ENCODE assay signal across 10 cellular contexts in genomic region chr12:9740109-9740750, GRCh38. TPM values are rescaled to one million over a fixed set of nuclear protein-coding genes. Genes with fewer than 3 reads are reported as not detected.
DNase-seq lines count a peak whose midpoint lies in the region; ATAC-seq and TF ChIP-seq lines count a peak whose summit lies in the region.
"Had no signal": no experiment of that assay in that cellular context is flagged by ENCODE, and none has a peak within 500 bp of the region (broad histone marks: within the 10 kb centered on the region; RNA-seq: fewer than 3 reads in every experiment).

No MANE protein-coding gene starts in this region.

- H3K4me3 ChIP-seq in thoracic aorta: peak overlapping the region; percentile 65

- H3K9me3 ChIP-seq in thoracic aorta: no peaks in the 10 kb centered on the region

- H3K27me3 Mint-ChIP-seq in activated CD8-positive, alpha-beta memory T cell treated with anti-CD3 and anti-CD28 coated beads, Interleukin-2, amount 10 ng/mL, durations not matched to agents 7 days and 5 days: no peaks in the 10 kb centered on the region
- no peaks in the 10 kb centered on the region for H3K27me3 Mint-ChIP-seq in activated CD4-positive, alpha-beta memory T cell treated with anti-CD3 and anti-CD28 coated beads for 36 hours

- H3K4me1 ChIP-seq in thoracic aorta (ENCODE audit: control insufficient read depth in 1 of 2, low read depth in 2 of 2): no peaks in the 10 kb centered on the region

- CTCF ChIA-PET in activated CD8-positive, alpha-beta memory T cell treated with anti-CD3 and anti-CD28 coated beads, Interleukin-2, amount 10 ng/mL, durations not matched to agents 7 days and 5 days (lab: Charles Lee): interaction anchor here (3.1 to 7.4 kb wide), 2 partner anchors 16 to 32 kb away, joined by 11 to 108 read pairs; partner anchors contain the start of gene CD69
- CTCF ChIA-PET in activated CD4-positive, alpha-beta memory T cell treated with anti-CD3 and anti-CD28 coated beads for 36 hours (lab: Charles Lee): interaction anchor here (4.0 kb wide), 1 partner anchor 11 kb away, joined by 41 read pairs; no protein-coding TSS in a partner anchor

- TF ChIP-seq CTCF in thoracic aorta (IDR thresholded peaks at IDR 0.05): no peak

- peak overlapping the region; percentile 60 for H3K4me3 Mint-ChIP-seq in activated CD8-positive, alpha-beta memory T cell treated with anti-CD3 and anti-CD28 coated beads, Interleukin-2, amount 10 ng/mL, durations not matched to agents 7 days and 5 days
- H3K4me3 Mint-ChIP-seq in activated CD4-positive, alpha-beta memory T cell treated with anti-CD3 and anti-CD28 coated beads for 36 hours: peak overlapping the region; percentile 40

- H3K4me1 Mint-ChIP-seq in activated CD8-positive, alpha-beta memory T cell treated with anti-CD3 and anti-CD28 coated beads, Interleukin-2, amount 10 ng/mL, durations not matched to agents 7 days and 5 days: peaks cover 78% of the 10 kb centered on the region
- peaks cover 73% of the 10 kb centered on the region for H3K4me1 Mint-ChIP-seq in activated CD4-positive, alpha-beta memory T cell treated with anti-CD3 and anti-CD28 coated beads for 36 hours (ENCODE audit: low read depth)

- peak; percentile 56 for DNase-seq in activated CD8-positive, alpha-beta memory T cell treated with anti-CD3 and anti-CD28 coated beads, Interleukin-2, amount 10 ng/mL, durations not matched to agents 7 days and 5 days
- no peak for DNase-seq in activated CD8-positive, alpha-beta memory T cell treated with anti-CD3 and anti-CD28 coated beads, Interleukin-2, amount 50 U/mL, for 4 hours
- no peak for DNase-seq in activated CD4-positive, alpha-beta memory T cell treated with anti-CD3 and anti-CD28 coated beads for 36 hours
- no peak for DNase-seq in left cardiac atrium
- DNase-seq in thoracic aorta (ENCODE audit: low spot score): no peak
- no peak for DNase-seq in NK-92 treated with Interleukin-12 subunit alpha and Interleukin-12 subunit beta, amount 100 ng/mL, for 24 hours (lab: John Stamatoyannopoulos, UW)
- DNase-seq in posterior cingulate gyrus: no peak
- DNase-seq: AML-193; stimulated activated CD4-positive, alpha-beta T cell treated with anti-CD3 and anti-CD28 coated beads, Interleukin-4, amount 100 ng/mL, for 4 hours had no signal

- intact Hi-C loops in activated CD4-positive, alpha-beta memory T cell treated with anti-CD3 and anti-CD28 coated beads for 36 hours (cut with micrococcal nuclease): loop anchor here (2.0 to 10.0 kb wide), 4 partner anchors 33 to 805 kb away; partner anchors contain the start of gene GABARAPL1
- intact Hi-C loops in left cardiac atrium (cut with DNase I): no loop called here
- intact Hi-C loops in posterior cingulate gyrus (cut with DNase I): no loop called here

- POLR2A ChIA-PET in activated CD4-positive, alpha-beta memory T cell treated with anti-CD3 and anti-CD28 coated beads for 36 hours (lab: Charles Lee): interaction anchor here (1.1 to 4.1 kb wide), 2 partner anchors 20 to 69 kb away, joined by 3 to 46 read pairs; partner anchors contain the start of gene CD69

- peak; percentile 31 for ATAC-seq in activated CD8-positive, alpha-beta memory T cell treated with anti-CD3 and anti-CD28 coated beads, Interleukin-2, amount 10 ng/mL, durations not matched to agents 7 days and 5 days
- ATAC-seq in left cardiac atrium (peak; percentile 42 to 55), thoracic aorta (ENCODE audit: insufficient number of reproducible peaks, low FRiP score, low read depth) (no peak), HG02970 (IDR thresholded peaks at IDR 0.05; ENCODE audit: low FRiP score, unreplicated experiment) (no peak)

- H3K27ac ChIP-seq in thoracic aorta: no peak overlapping the region

- H3K27ac Mint-ChIP-seq in activated CD8-positive, alpha-beta memory T cell treated with anti-CD3 and anti-CD28 coated beads, Interleukin-2, amount 10 ng/mL, durations not matched to agents 7 days and 5 days: peak overlapping the region; percentile 77
- peak overlapping the region; percentile 60 for H3K27ac Mint-ChIP-seq in activated CD4-positive, alpha-beta memory T cell treated with anti-CD3 and anti-CD28 coated beads for 36 hours

- no peaks in the 10 kb centered on the region for H3K27me3 ChIP-seq in thoracic aorta (replicated peaks; ENCODE audit: insufficient read depth)

- H3K36me3 Mint-ChIP-seq in activated CD8-positive, alpha-beta memory T cell treated with anti-CD3 and anti-CD28 coated beads, Interleukin-2, amount 10 ng/mL, durations not matched to agents 7 days and 5 days: peaks cover 28% of the 10 kb centered on the region
- H3K36me3 Mint-ChIP-seq in activated CD4-positive, alpha-beta memory T cell treated with anti-CD3 and anti-CD28 coated beads for 36 hours: peaks cover 7% of the 10 kb centered on the region

- H3K9me3 Mint-ChIP-seq in activated CD8-positive, alpha-beta memory T cell treated with anti-CD3 and anti-CD28 coated beads, Interleukin-2, amount 10 ng/mL, durations not matched to agents 7 days and 5 days (ENCODE audit: low read depth): peaks cover 5% of the 10 kb centered on the region
- H3K9me3 Mint-ChIP-seq in activated CD4-positive, alpha-beta memory T cell treated with anti-CD3 and anti-CD28 coated beads for 36 hours: peaks cover 2% of the 10 kb centered on the region

- H3K36me3 ChIP-seq in thoracic aorta: no peaks in the 10 kb centered on the region

RNA-seq across cellular contexts. Expression of gene CLECL1, which starts 7.3 kb away (rescaled TPM):
- total RNA-seq in activated CD8-positive, alpha-beta memory T cell treated with anti-CD3 and anti-CD28 coated beads, Interleukin-2, amount 10 ng/mL, durations not matched to agents 7 days and 5 days: 1 to 10 TPM; 2.2 to 8.8 TPM
- total RNA-seq in activated CD4-positive, alpha-beta memory T cell treated with anti-CD3 and anti-CD28 coated beads for 36 hours: 1 to 10 TPM; 6.5 to 7.4 TPM
- 1 to 10 TPM in 1 of 2 donors, not detected in 1; 1.2 TPM for total RNA-seq in left cardiac atrium
- total RNA-seq in thoracic aorta: 1 to 10 TPM in 1 of 2 donors, not detected in 1; 1.9 TPM

RNA-seq across cellular contexts. Expression of gene CD69, which starts 20.5 kb away (rescaled TPM):
- total RNA-seq in activated CD8-positive, alpha-beta memory T cell treated with anti-CD3 and anti-CD28 coated beads, Interleukin-2, amount 10 ng/mL, durations not matched to agents 7 days and 5 days: 100 to 1,000 TPM in 1 of 2 experiments, 10 to 100 TPM in 1; 76.0 to 104 TPM
- 100 to 1,000 TPM; 118 to 120 TPM for total RNA-seq in activated CD4-positive, alpha-beta memory T cell treated with anti-CD3 and anti-CD28 coated beads for 36 hours
- total RNA-seq in left cardiac atrium (1 to 10 TPM; 1.7 to 2.9 TPM), thoracic aorta (10 to 100 TPM in 1 of 2 donors, 1 to 10 TPM in 1; 5.8 to 40.3 TPM)

Comparison
In these comparisons a context has a peak if more than half of its experiments do, and no peak if none do; other contexts are left out.
1. ATAC-seq: peak in activated CD8-positive, alpha-beta memory T cell treated with anti-CD3 and anti-CD28 coated beads, Interleukin-2, amount 10 ng/mL, durations not matched to agents 7 days and 5 days (single experiment) and left cardiac atrium (2 of 2); none in thoracic aorta (single experiment) and HG02970 (single experiment).